ENCODE assay signal across 11 cellular contexts in genomic region chr20:32302507-32302872, GRCh38.
"Had no signal": no experiment of that assay in that cellular context is flagged by ENCODE, and none has a peak within 500 bp of the region (broad histone marks: within the 10 kb centered on the region; RNA-seq: fewer than 3 reads in every experiment).

No MANE protein-coding gene starts in this region.

- H3K9me3 Mint-ChIP-seq: activated naive CD4-positive, alpha-beta T cell treated with anti-CD3 and anti-CD28 coated beads for 36 hours had no signal

- ATAC-seq: activated CD4-positive, CD25-positive, alpha-beta regulatory T cell treated with anti-CD3 and anti-CD28 coated beads, Interleukin-2, amount 50 U/mL, for 24 hours; esophagus mucosa; left colon; lower lobe of right lung had no signal

- H3K4me3 Mint-ChIP-seq: activated naive CD4-positive, alpha-beta T cell treated with anti-CD3 and anti-CD28 coated beads for 36 hours had no signal

- DNase-seq: activated CD4-positive, alpha-beta T cell treated with anti-CD3 and anti-CD28 coated beads, Interleukin-2, amount 50 U/mL, for 48 hours; activated CD8-positive, alpha-beta memory T cell treated with anti-CD3 and anti-CD28 coated beads, Interleukin-2, amount 50 U/mL, for 4 hours; activated naive CD4-positive, alpha-beta T cell treated with anti-CD3 and anti-CD28 coated beads for 36 hours; caudate nucleus; left colon; lower lobe of right lung; ovary; stimulated activated CD4-positive, alpha-beta T cell treated with anti-CD3 and anti-CD28 coated beads, Interleukin-2, amount 100 ng/mL, for 48 hours; stimulated activated naive CD8-positive, alpha-beta T cell treated with anti-CD3 and anti-CD28 coated beads, Interleukin-15, Interleukin-2, amounts not matched to agents 100 U/mL and 50 U/mL, for 24 hours had no signal
